In genomic region chr1:27572019-27572678, GRCh38 we compare ENCODE assay signal across 8 cellular contexts. TPM values are rescaled to one million over a fixed set of nuclear protein-coding genes. Genes with fewer than 3 reads are reported as not detected.
DNase-seq lines count a peak whose midpoint lies in the region; ATAC-seq, FAIRE-seq and TF ChIP-seq lines count a peak whose summit lies in the region.

No MANE protein-coding gene starts in this region.

- in situ Hi-C loops in HepG2 (cut with HindIII; ENCODE audit: extremely low pct_ligation_motif_present, low pct_unique_long_range_greater_than_20kb), result no loop called here

- peak overlapping the region; percentile 94 for H3K18ac ChIP-seq in neuronal stem cell (ENCODE audit: low read length)

- TF ChIP-seq RAD21 in HepG2 (CRISPR knock-in tag; IDR thresholded peaks at IDR 0.05), result no peak

- no peak overlapping the region for H2BK12ac ChIP-seq in neuronal stem cell (ENCODE audit: low read length)

- peak; percentile 55 for FAIRE-seq in HepG2 (lab: Jason Lieb, UNC)

- H3K23ac ChIP-seq in neuronal stem cell (ENCODE audit: low read depth, low read length, poor library complexity), result peak overlapping the region; percentile 27

- peaks cover 89% of the 10 kb centered on the region for H3K4me1 ChIP-seq in HepG2 (ENCODE audit: insufficient read depth, low read length)
- H3K4me1 ChIP-seq in right lobe of liver, result peaks cover 0 to 60% (median 24%) of the 10 kb centered on the region in 4 donors
- peaks cover 91 to 100% (median 91%) of the 10 kb centered on the region in 3 donors for H3K4me1 ChIP-seq in esophagus squamous epithelium
- peaks cover 71 to 84% of the 10 kb centered on the region in 2 donors for H3K4me1 ChIP-seq in neuronal stem cell (ENCODE audit: control insufficient read depth in 2 of 2, insufficient read depth in 1 of 2, low read depth in 1 of 2, low read length in 2 of 2)

- H2AK5ac ChIP-seq in neuronal stem cell (ENCODE audit: low read depth, low read length), result peak overlapping the region; percentile 24

- peaks cover 19% of the 10 kb centered on the region for H4K20me1 ChIP-seq in HepG2 (ENCODE audit: insufficient read depth, low read length)

- H3K79me1 ChIP-seq in neuronal stem cell (ENCODE audit: low read depth, low read length), result peaks cover 7% of the 10 kb centered on the region

- H3K14ac ChIP-seq in neuronal stem cell (ENCODE audit: low read length), result no peak overlapping the region

- no peak overlapping the region for H3K4ac ChIP-seq in neuronal stem cell (ENCODE audit: low read length)

- H3K4me2 ChIP-seq in HepG2 (ENCODE audit: low read depth, low read length), result peak overlapping the region; percentile 95
- H3K4me2 ChIP-seq in neuronal stem cell (ENCODE audit: insufficient read depth, low read length, poor library complexity, severe bottlenecking), result peak overlapping the region; percentile 65

- H3K4me3 ChIP-seq in HepG2 (replicated peaks in 1 of 3; ENCODE audit: insufficient read depth in 1 of 3, low read depth in 2 of 3, low read length in 3 of 3) (peak overlapping the region; percentile 12 to 55 (median 52)), right lobe of liver (no peak overlapping the region), esophagus squamous epithelium (peak overlapping the region in 2 of 4 donors; percentile 10 to 14), neuronal stem cell (ENCODE audit: low read length in 2 of 2) (peak overlapping the region in 1 of 2 donors; percentile 24)

- H3K9me3 ChIP-seq in HepG2 (ENCODE audit: low read length) (no peaks in the 10 kb centered on the region), right lobe of liver (no peaks in the 10 kb centered on the region), esophagus squamous epithelium (no peaks in the 10 kb centered on the region), neuronal stem cell (replicated peaks in 1 of 2; ENCODE audit: control insufficient read depth in 2 of 2, insufficient read depth in 1 of 2, low read depth in 1 of 2, low read length in 2 of 2) (no peaks in the 10 kb centered on the region)

- no peak for TF ChIP-seq POLR2A in HepG2 (IDR thresholded peaks at IDR 0.05; ENCODE audit: insufficient read depth in 1 of 2, low read depth in 2 of 2, low read length in 2 of 2)
- TF ChIP-seq POLR2A in right lobe of liver (IDR thresholded peaks at IDR 0.05), result no peak
- no peak for TF ChIP-seq POLR2A in esophagus squamous epithelium (IDR thresholded peaks at IDR 0.05)

- H3K36me3 ChIP-seq in HepG2 (replicated peaks in 1 of 2; ENCODE audit: control insufficient read depth in 1 of 2, insufficient read depth in 2 of 2, low read length in 2 of 2), result no peaks in the 10 kb centered on the region
- H3K36me3 ChIP-seq in right lobe of liver, result no peaks in the 10 kb centered on the region
- no peaks in the 10 kb centered on the region for H3K36me3 ChIP-seq in esophagus squamous epithelium
- peaks cover 0 to 2% of the 10 kb centered on the region in 2 donors for H3K36me3 ChIP-seq in neuronal stem cell (replicated peaks in 1 of 2; ENCODE audit: control insufficient read depth in 2 of 2, insufficient read depth in 2 of 2, low read length in 2 of 2)

- DNase-seq in HepG2 (ENCODE audit: low spot score) (no peak), right lobe of liver (no peak), esophagus squamous epithelium (lab: John Stamatoyannopoulos, UW) (no peak), neuronal stem cell (ENCODE audit: low spot score) (no peak), SKM-1 (lab: John Stamatoyannopoulos, UW; ENCODE audit: unreplicated experiment) (no peak), medulla oblongata (ENCODE audit: extremely low spot score) (no peak), NCI-H226 (no peak)

- POLR2A ChIA-PET in HepG2 (lab: Yijun Ruan, JAX), result interaction anchor here (0.9 to 4.5 kb wide), 9 partner anchors 9 to 82 kb away, joined by 3 to 48 read pairs (median 4); partner anchors contain the start of gene WASF2

- H3K9ac ChIP-seq in HepG2 (ENCODE audit: insufficient read depth, low read depth, low read length) (peak overlapping the region; percentile 36; the same call in 1 of the 2 replicates), neuronal stem cell (ENCODE audit: low read depth, low read length, poor library complexity) (no peak overlapping the region)

- peak overlapping the region; percentile 58 for H3K27ac ChIP-seq in HepG2 (ENCODE audit: extremely low read length, insufficient read depth, low read length)
- H3K27ac ChIP-seq in right lobe of liver, result peak overlapping the region in 1 of 3 donors; percentile 40
- peak overlapping the region; percentile 89 to 97 (median 96) for H3K27ac ChIP-seq in esophagus squamous epithelium
- peak overlapping the region; percentile 93 for H3K27ac ChIP-seq in neuronal stem cell (replicated peaks; ENCODE audit: low read length)

- peak overlapping the region; percentile 3 for H4K91ac ChIP-seq in neuronal stem cell (ENCODE audit: low read depth, low read length, poor library complexity)

- intact Hi-C loops in HepG2 (cut with micrococcal nuclease; ENCODE audit: unreplicated experiment), result loop anchor here (5.0 kb wide), 1 partner anchor 45 kb away; no protein-coding TSS in a partner anchor
- intact Hi-C loops in right lobe of liver (cut with DNase I), result no loop called here
- intact Hi-C loops in esophagus squamous epithelium (cut with DNase I), result no loop called here

- TF ChIP-seq CTCF in HepG2 (CRISPR knock-in tag; IDR thresholded peaks at IDR 0.05), result no peak
- TF ChIP-seq CTCF in right lobe of liver (IDR thresholded peaks at IDR 0.05), result no peak
- no peak for TF ChIP-seq CTCF in esophagus squamous epithelium (IDR thresholded peaks at IDR 0.05)

- peak overlapping the region; percentile 61 for H2BK15ac ChIP-seq in neuronal stem cell (ENCODE audit: low read length)

- H2BK120ac ChIP-seq in neuronal stem cell (ENCODE audit: low read depth, low read length), result peak overlapping the region; percentile 84

- ATAC-seq in HepG2 (peak; percentile 5; the same call in 2 of the 3 replicates), right lobe of liver (no peak), HG03108 (IDR thresholded peaks at IDR 0.05; ENCODE audit: unreplicated experiment) (no peak)

- BruUV-seq in HepG2 (replicated peaks; lab: Mats Ljungman, UMichigan), result no TSS peak

- WGBS in HepG2 (ENCODE audit: low lambda C conversion rate), result 11% methylated on average over 7 of the region's 9 CpGs
- 14% methylated on average over 5 of the region's 9 CpGs for WGBS in right lobe of liver (ENCODE audit: insufficient coverage, low coverage, low lambda C conversion rate, missing lambda C conversion rate)
- 19 to 23% methylated on average over 5 to 9 of the region's 9 CpGs for whole genome bisulfite sequencing in esophagus squamous epithelium, 2 donors
- no CpG with 5 or more reads among the region's 9 CpGs for WGBS in neuronal stem cell (ENCODE audit: extremely low coverage in 2 of 2, insufficient read length in 2 of 2, insufficient replicate concordance in 1 of 2), 2 donors

- no peaks in the 10 kb centered on the region for H3K27me3 ChIP-seq in HepG2 (ENCODE audit: control insufficient read depth in 1 of 2, insufficient read depth in 2 of 2, low read length in 2 of 2)
- no peaks in the 10 kb centered on the region for H3K27me3 ChIP-seq in right lobe of liver
- H3K27me3 ChIP-seq in esophagus squamous epithelium, result no peaks in the 10 kb centered on the region
- no peaks in the 10 kb centered on the region for H3K27me3 ChIP-seq in neuronal stem cell (ENCODE audit: control insufficient read depth in 3 of 3, insufficient read depth in 3 of 3, low read depth in 1 of 3, low read length in 3 of 3)

- H2AFZ ChIP-seq in HepG2 (ENCODE audit: low read length) (no peak overlapping the region), neuronal stem cell (ENCODE audit: low read length) (no peak overlapping the region)

- no peak overlapping the region for H4K8ac ChIP-seq in neuronal stem cell (ENCODE audit: low read depth, low read length)

- CTCF ChIA-PET in HepG2 (lab: Yijun Ruan, JAX; ENCODE audit: low intra/inter-chr PET ratio, low total read pairs), result no interaction called here

- peak overlapping the region; percentile 88 for H2BK5ac ChIP-seq in neuronal stem cell (ENCODE audit: low read length)

- TF ChIP-seq EP300 in HepG2 (IDR thresholded peaks at IDR 0.05; ENCODE audit: low read depth in 2 of 2, low read length in 2 of 2), result no peak
- no peak for TF ChIP-seq EP300 in HepG2 (CRISPR knock-in tag; IDR thresholded peaks at IDR 0.05; ENCODE audit: borderline replicate concordance)

- peaks cover 31% of the 10 kb centered on the region for H3K79me2 ChIP-seq in HepG2 (ENCODE audit: insufficient read depth, low read length)

TF ChIP-seq in HepG2, 621 proteins besides CTCF, POLR2A, EP300 and RAD21 (continues in another document):
- TF ChIP-seq PRMT3 (CRISPR knock-in tag; IDR thresholded peaks at IDR 0.05; ENCODE audit: borderline replicate concordance, low read depth), result no peak
- TF ChIP-seq ZNF292 (CRISPR knock-in tag; IDR thresholded peaks at IDR 0.05; ENCODE audit: borderline replicate concordance, low read depth), result 0 out of 2 replicates have a peak, but pooled peaks have one; percentile 14
- TF ChIP-seq AHR (CRISPR knock-in tag; IDR thresholded peaks at IDR 0.05), result no peak

RNA-seq across cellular contexts. Expression of gene AHDC1, which starts 31.8 kb away (rescaled TPM):
- total RNA-seq in HepG2 (2016; rRNA removed; fragmentation: Illumina TruSeq; extraction: Trizol) (2.6 and 2.7 TPM in 2 replicates), right lobe of liver (10 to 100 TPM in 3 of 6 experiments, 1 to 10 TPM in 3; 5.5 to 21.3 (median 10.9) TPM), esophagus squamous epithelium (100 to 1,000 TPM in 1 of 4 donors, 10 to 100 TPM in 3; 22.2 to 112 (median 30.6) TPM)
- total RNA-seq in HepG2 (2016; cell fraction: cytosol; rRNA removed; fragmentation: Illumina TruSeq; extraction: Trizol; ENCODE audit: low read depth), result 1.9 and 2.6 TPM in 2 replicates
- total RNA-seq in HepG2 (2016; cell fraction: insoluble cytoplasmic fraction; rRNA removed; fragmentation: Illumina TruSeq; extraction: Trizol), result 3.1 and 3.5 TPM in 2 replicates
- 1.6 and 2.4 TPM in 2 replicates for total RNA-seq in HepG2 (2016; cell fraction: membrane; rRNA removed; fragmentation: Illumina TruSeq; extraction: Trizol)
- 3.0 and 6.6 TPM in 2 replicates for total RNA-seq in HepG2 (2016; cell fraction: nucleus; rRNA removed; fragmentation: Illumina TruSeq; extraction: Trizol)
- 1.0 and 1.2 TPM in 2 replicates for polyA plus RNA-seq in HepG2 (2011; rRNA removed)
- 0.52 and 0.72 TPM in 2 replicates for polyA plus RNA-seq in HepG2 (2011; cell fraction: cytosol; rRNA removed)
- 7.0 and 8.3 TPM in 2 replicates for polyA plus RNA-seq in HepG2 (2011; cell fraction: nucleus; rRNA removed)
- 4.7 and 7.3 TPM in 2 replicates for polyA plus RNA-seq in HepG2 (2012)
- polyA plus RNA-seq in HepG2 (2016; cell fraction: cytosol; fragmentation: Illumina TruSeq; extraction: Trizol; ENCODE audit: low read depth), result 0.24 and 0.35 TPM in 2 replicates
- 3.9 and 4.0 TPM in 2 replicates for polyA plus RNA-seq in HepG2 (2016; cell fraction: insoluble cytoplasmic fraction; fragmentation: Illumina TruSeq; extraction: Trizol; ENCODE audit: low read depth)
- 0.32 and 0.57 TPM in 2 replicates for polyA plus RNA-seq in HepG2 (2016; cell fraction: membrane; fragmentation: Illumina TruSeq; extraction: Trizol; ENCODE audit: low read depth)
- polyA plus RNA-seq in HepG2 (2016; cell fraction: nucleus; fragmentation: Illumina TruSeq; extraction: Trizol; ENCODE audit: insufficient read depth, low read depth), result 12.2 and 16.8 TPM in 2 replicates
- polyA minus RNA-seq in HepG2 (2011; rRNA and poly(A)+ RNA removed; ENCODE audit: low replicate concordance), result 3.1 and 6.5 TPM in 2 replicates
- polyA minus RNA-seq in HepG2 (2011; cell fraction: cytosol; rRNA and poly(A)+ RNA removed), result 3.1 and 3.7 TPM in 2 replicates
- 5.1 and 5.3 TPM in 2 replicates for polyA minus RNA-seq in HepG2 (2011; cell fraction: nucleus; rRNA and poly(A)+ RNA removed)
- polyA plus RNA-seq in neuronal stem cell (2013, experiment 1 of 2), result 22.9 TPM
- 22.9 TPM for polyA plus RNA-seq in neuronal stem cell (2013, experiment 2 of 2)

Comparison
In these comparisons a context has a peak if more than half of its experiments do, and no peak if none do; other contexts are left out.
1. H3K4me3 ChIP-seq: peak in HepG2 (3 of 3); none in right lobe of liver (0 of 3).